Comparison of ENCODE assay signal across 1 cellular context in the genomic region with DNA sequence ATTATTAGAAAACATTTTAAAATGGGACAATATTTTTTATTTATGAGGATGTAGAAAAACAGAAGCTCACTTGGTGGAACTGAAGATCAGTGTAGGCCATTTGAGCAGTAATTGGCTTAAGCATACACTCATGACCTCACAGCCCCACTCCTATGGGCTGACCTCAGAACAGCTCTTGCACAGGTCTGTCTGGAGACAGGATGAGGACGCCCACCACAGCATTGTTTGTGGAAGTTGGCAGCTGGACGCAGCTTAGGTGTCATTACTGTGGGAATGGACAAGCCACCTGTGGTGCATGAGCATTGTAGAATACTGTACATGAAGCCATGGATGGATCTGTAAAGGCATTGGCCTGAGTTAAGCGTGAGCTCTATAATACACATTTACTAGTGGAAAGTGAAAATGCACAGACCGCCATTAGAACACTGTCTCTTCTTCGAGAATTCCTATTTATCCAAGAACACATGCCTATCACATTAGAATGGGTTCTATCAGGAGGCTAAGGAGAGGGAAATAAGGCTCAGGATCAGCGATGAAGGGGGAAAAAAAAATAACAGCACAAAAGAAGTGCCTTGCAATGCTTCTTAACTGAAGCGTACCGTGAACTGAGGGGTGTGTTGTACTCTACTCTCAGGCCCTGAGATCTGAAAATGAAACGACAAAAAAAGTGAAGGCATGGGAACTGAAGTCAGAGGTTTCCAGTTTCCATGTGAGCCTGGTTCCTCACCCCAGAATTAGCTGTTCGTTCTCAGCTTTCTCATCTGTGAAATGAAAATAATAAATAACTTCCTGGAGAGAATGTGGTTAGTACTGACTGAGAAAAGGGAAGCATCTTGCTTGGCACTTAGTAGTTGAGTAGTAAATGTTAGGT.
TF ChIP-seq lines count a peak whose summit lies in the region.

No MANE protein-coding gene starts in this region.

TF ChIP-seq in GM12878, 131 proteins besides CTCF, POLR2A, EP300 and RAD21 (continued from another document and continues in another):
- TF ChIP-seq, protein P1, sequence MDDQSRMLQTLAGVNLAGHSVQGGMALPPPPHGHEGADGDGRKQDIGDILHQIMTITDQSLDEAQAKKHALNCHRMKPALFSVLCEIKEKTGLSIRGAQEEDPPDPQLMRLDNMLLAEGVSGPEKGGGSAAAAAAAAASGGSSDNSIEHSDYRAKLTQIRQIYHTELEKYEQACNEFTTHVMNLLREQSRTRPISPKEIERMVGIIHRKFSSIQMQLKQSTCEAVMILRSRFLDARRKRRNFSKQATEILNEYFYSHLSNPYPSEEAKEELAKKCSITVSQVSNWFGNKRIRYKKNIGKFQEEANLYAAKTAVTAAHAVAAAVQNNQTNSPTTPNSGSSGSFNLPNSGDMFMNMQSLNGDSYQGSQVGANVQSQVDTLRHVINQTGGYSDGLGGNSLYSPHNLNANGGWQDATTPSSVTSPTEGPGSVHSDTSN (IDR thresholded peaks at IDR 0.05; ENCODE audit: insufficient replicate concordance, low read depth, low read length): no peak
- TF ChIP-seq, protein P2, sequence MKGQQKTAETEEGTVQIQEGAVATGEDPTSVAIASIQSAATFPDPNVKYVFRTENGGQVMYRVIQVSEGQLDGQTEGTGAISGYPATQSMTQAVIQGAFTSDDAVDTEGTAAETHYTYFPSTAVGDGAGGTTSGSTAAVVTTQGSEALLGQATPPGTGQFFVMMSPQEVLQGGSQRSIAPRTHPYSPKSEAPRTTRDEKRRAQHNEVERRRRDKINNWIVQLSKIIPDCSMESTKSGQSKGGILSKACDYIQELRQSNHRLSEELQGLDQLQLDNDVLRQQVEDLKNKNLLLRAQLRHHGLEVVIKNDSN (IDR thresholded peaks at IDR 0.05; ENCODE audit: borderline replicate concordance, extremely low read length, insufficient read depth, low read depth, low read length): no peak
- no peak for TF ChIP-seq RCOR1 (conservative IDR thresholded peaks at IDR 0.05; ENCODE audit: low read depth, low read length)
- TF ChIP-seq TAF1 (IDR thresholded peaks at IDR 0.05; ENCODE audit: borderline replicate concordance, low read depth, low read length): no peak
- TF ChIP-seq, protein P3, sequence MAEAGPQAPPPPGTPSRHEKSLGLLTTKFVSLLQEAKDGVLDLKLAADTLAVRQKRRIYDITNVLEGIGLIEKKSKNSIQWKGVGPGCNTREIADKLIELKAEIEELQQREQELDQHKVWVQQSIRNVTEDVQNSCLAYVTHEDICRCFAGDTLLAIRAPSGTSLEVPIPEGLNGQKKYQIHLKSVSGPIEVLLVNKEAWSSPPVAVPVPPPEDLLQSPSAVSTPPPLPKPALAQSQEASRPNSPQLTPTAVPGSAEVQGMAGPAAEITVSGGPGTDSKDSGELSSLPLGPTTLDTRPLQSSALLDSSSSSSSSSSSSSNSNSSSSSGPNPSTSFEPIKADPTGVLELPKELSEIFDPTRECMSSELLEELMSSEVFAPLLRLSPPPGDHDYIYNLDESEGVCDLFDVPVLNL (IDR thresholded peaks at IDR 0.05; ENCODE audit: low read depth, low read length): no peak
- no peak for TF ChIP-seq TARDBP (IDR thresholded peaks at IDR 0.05; ENCODE audit: borderline replicate concordance)
- TF ChIP-seq, protein P4, sequence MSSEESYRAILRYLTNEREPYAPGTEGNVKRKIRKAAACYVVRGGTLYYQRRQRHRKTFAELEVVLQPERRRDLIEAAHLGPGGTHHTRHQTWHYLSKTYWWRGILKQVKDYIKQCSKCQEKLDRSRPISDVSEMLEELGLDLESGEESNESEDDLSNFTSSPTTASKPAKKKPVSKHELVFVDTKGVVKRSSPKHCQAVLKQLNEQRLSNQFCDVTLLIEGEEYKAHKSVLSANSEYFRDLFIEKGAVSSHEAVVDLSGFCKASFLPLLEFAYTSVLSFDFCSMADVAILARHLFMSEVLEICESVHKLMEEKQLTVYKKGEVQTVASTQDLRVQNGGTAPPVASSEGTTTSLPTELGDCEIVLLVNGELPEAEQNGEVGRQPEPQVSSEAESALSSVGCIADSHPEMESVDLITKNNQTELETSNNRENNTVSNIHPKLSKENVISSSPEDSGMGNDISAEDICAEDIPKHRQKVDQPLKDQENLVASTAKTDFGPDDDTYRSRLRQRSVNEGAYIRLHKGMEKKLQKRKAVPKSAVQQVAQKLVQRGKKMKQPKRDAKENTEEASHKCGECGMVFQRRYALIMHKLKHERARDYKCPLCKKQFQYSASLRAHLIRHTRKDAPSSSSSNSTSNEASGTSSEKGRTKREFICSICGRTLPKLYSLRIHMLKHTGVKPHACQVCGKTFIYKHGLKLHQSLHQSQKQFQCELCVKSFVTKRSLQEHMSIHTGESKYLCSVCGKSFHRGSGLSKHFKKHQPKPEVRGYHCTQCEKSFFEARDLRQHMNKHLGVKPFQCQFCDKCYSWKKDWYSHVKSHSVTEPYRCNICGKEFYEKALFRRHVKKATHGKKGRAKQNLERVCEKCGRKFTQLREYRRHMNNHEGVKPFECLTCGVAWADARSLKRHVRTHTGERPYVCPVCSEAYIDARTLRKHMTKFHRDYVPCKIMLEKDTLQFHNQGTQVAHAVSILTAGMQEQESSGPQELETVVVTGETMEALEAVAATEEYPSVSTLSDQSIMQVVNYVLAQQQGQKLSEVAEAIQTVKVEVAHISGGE (CRISPR knock-in tag; IDR thresholded peaks at IDR 0.05): no peak
- TF ChIP-seq, protein P5, sequence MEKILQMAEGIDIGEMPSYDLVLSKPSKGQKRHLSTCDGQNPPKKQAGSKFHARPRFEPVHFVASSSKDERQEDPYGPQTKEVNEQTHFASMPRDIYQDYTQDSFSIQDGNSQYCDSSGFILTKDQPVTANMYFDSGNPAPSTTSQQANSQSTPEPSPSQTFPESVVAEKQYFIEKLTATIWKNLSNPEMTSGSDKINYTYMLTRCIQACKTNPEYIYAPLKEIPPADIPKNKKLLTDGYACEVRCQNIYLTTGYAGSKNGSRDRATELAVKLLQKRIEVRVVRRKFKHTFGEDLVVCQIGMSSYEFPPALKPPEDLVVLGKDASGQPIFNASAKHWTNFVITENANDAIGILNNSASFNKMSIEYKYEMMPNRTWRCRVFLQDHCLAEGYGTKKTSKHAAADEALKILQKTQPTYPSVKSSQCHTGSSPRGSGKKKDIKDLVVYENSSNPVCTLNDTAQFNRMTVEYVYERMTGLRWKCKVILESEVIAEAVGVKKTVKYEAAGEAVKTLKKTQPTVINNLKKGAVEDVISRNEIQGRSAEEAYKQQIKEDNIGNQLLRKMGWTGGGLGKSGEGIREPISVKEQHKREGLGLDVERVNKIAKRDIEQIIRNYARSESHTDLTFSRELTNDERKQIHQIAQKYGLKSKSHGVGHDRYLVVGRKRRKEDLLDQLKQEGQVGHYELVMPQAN (conservative IDR thresholded peaks at IDR 0.05): no peak
- no peak for TF ChIP-seq ASH2L (IDR thresholded peaks at IDR 0.05; ENCODE audit: borderline replicate concordance, low read depth)
- TF ChIP-seq, protein P6, sequence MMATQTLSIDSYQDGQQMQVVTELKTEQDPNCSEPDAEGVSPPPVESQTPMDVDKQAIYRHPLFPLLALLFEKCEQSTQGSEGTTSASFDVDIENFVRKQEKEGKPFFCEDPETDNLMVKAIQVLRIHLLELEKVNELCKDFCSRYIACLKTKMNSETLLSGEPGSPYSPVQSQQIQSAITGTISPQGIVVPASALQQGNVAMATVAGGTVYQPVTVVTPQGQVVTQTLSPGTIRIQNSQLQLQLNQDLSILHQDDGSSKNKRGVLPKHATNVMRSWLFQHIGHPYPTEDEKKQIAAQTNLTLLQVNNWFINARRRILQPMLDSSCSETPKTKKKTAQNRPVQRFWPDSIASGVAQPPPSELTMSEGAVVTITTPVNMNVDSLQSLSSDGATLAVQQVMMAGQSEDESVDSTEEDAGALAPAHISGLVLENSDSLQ (IDR thresholded peaks at IDR 0.05): no peak; the same call in 1 of the 2 replicates
- TF ChIP-seq HCFC1 (IDR thresholded peaks at IDR 0.05; ENCODE audit: low read length): no peak
- peak; percentile 52; the same call in 1 of the 2 replicates for TF ChIP-seq FOXM1 (IDR thresholded peaks at IDR 0.05; ENCODE audit: low read depth, low read length)
- peak; percentile 67; the same call in 1 of the 2 replicates for TF ChIP-seq IKZF1 (conservative IDR thresholded peaks at IDR 0.05)
- TF ChIP-seq ETV6 (conservative IDR thresholded peaks at IDR 0.05 in 1 of 2, IDR thresholded peaks at IDR 0.05 in 1 of 2; ENCODE audit: borderline replicate concordance in 1 of 2, low read depth in 1 of 2): peak in 1 of 2 experiments; percentile 73; a peak in 1 of 4 replicates
- no peak for TF ChIP-seq SREBF1 (IDR thresholded peaks at IDR 0.05; ENCODE audit: low read length)
- no peak for TF ChIP-seq SRF (IDR thresholded peaks at IDR 0.05; ENCODE audit: low read depth in 2 of 2, low read length in 2 of 2)
- no peak for TF ChIP-seq MYB (IDR thresholded peaks at IDR 0.05; ENCODE audit: borderline replicate concordance, low read depth, low read length)
- TF ChIP-seq WRNIP1 (IDR thresholded peaks at IDR 0.05; ENCODE audit: borderline replicate concordance, low read depth, low read length): no peak
- no peak for TF ChIP-seq ZSCAN29 (IDR thresholded peaks at IDR 0.05)
- no peak for TF ChIP-seq HDAC2 (IDR thresholded peaks at IDR 0.05)
- TF ChIP-seq IKZF2 (IDR thresholded peaks at IDR 0.05): peak; percentile 81 to 84
- TF ChIP-seq ZZZ3 (IDR thresholded peaks at IDR 0.05; ENCODE audit: control insufficient read depth, insufficient read length, low read depth): no peak
- no peak for TF ChIP-seq SUPT20H (IDR thresholded peaks at IDR 0.05; ENCODE audit: borderline replicate concordance, control insufficient read depth, low read depth, low read length)
- TF ChIP-seq FOXK2 (IDR thresholded peaks at IDR 0.05): no peak
- TF ChIP-seq ESRRA (IDR thresholded peaks at IDR 0.05; ENCODE audit: low read length): no peak
- TF ChIP-seq, protein P7, sequence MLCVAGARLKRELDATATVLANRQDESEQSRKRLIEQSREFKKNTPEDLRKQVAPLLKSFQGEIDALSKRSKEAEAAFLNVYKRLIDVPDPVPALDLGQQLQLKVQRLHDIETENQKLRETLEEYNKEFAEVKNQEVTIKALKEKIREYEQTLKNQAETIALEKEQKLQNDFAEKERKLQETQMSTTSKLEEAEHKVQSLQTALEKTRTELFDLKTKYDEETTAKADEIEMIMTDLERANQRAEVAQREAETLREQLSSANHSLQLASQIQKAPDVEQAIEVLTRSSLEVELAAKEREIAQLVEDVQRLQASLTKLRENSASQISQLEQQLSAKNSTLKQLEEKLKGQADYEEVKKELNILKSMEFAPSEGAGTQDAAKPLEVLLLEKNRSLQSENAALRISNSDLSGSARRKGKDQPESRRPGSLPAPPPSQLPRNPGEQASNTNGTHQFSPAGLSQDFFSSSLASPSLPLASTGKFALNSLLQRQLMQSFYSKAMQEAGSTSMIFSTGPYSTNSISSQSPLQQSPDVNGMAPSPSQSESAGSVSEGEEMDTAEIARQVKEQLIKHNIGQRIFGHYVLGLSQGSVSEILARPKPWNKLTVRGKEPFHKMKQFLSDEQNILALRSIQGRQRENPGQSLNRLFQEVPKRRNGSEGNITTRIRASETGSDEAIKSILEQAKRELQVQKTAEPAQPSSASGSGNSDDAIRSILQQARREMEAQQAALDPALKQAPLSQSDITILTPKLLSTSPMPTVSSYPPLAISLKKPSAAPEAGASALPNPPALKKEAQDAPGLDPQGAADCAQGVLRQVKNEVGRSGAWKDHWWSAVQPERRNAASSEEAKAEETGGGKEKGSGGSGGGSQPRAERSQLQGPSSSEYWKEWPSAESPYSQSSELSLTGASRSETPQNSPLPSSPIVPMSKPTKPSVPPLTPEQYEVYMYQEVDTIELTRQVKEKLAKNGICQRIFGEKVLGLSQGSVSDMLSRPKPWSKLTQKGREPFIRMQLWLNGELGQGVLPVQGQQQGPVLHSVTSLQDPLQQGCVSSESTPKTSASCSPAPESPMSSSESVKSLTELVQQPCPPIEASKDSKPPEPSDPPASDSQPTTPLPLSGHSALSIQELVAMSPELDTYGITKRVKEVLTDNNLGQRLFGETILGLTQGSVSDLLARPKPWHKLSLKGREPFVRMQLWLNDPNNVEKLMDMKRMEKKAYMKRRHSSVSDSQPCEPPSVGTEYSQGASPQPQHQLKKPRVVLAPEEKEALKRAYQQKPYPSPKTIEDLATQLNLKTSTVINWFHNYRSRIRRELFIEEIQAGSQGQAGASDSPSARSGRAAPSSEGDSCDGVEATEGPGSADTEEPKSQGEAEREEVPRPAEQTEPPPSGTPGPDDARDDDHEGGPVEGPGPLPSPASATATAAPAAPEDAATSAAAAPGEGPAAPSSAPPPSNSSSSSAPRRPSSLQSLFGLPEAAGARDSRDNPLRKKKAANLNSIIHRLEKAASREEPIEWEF (IDR thresholded peaks at IDR 0.05; ENCODE audit: insufficient replicate concordance, low read depth, low read length): peak; percentile 72
- no peak for TF ChIP-seq SIN3A (IDR thresholded peaks at IDR 0.05; ENCODE audit: low read depth, low read length)
- no peak for TF ChIP-seq CHD1 (IDR thresholded peaks at IDR 0.05; ENCODE audit: low read depth, low read length)
- TF ChIP-seq NFIC (IDR thresholded peaks at IDR 0.05; ENCODE audit: low read depth, low read length): peak; percentile 66; the same call in 1 of the 2 replicates
- peak; percentile 68 for TF ChIP-seq MEF2B (IDR thresholded peaks at IDR 0.05; ENCODE audit: partially characterized antibody, poor library complexity, severe bottlenecking)
- no peak for TF ChIP-seq CHD4 (IDR thresholded peaks at IDR 0.05)
- TF ChIP-seq, protein P8, sequence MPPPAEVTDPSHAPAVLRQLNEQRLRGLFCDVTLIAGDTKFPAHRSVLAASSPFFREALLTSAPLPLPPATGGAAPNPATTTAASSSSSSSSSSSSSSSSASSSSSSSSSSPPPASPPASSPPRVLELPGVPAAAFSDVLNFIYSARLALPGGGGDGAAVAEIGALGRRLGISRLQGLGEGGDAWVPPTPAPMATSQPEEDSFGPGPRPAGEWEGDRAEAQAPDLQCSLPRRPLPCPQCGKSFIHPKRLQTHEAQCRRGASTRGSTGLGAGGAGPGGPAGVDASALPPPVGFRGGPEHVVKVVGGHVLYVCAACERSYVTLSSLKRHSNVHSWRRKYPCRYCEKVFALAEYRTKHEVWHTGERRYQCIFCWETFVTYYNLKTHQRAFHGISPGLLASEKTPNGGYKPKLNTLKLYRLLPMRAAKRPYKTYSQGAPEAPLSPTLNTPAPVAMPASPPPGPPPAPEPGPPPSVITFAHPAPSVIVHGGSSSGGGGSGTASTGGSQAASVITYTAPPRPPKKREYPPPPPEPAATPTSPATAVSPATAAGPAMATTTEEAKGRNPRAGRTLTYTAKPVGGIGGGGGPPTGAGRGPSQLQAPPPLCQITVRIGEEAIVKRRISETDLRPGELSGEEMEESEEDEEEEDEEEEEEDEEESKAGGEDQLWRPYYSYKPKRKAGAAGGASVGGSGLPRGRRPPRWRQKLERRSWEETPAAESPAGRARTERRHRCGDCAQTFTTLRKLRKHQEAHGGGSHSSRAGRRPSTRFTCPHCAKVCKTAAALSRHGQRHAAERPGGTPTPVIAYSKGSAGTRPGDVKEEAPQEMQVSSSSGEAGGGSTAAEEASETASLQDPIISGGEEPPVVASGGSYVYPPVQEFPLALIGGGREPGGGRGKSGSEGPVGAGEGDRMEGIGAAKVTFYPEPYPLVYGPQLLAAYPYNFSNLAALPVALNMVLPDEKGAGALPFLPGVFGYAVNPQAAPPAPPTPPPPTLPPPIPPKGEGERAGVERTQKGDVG (CRISPR knock-in tag; IDR thresholded peaks at IDR 0.05): no peak
- no peak for TF ChIP-seq NRF1 (conservative IDR thresholded peaks at IDR 0.05; ENCODE audit: low read depth, low read length)
- TF ChIP-seq RBBP5 (conservative IDR thresholded peaks at IDR 0.05): no peak
